10 cellular contexts compared by ENCODE assay signal in the genomic region with DNA sequence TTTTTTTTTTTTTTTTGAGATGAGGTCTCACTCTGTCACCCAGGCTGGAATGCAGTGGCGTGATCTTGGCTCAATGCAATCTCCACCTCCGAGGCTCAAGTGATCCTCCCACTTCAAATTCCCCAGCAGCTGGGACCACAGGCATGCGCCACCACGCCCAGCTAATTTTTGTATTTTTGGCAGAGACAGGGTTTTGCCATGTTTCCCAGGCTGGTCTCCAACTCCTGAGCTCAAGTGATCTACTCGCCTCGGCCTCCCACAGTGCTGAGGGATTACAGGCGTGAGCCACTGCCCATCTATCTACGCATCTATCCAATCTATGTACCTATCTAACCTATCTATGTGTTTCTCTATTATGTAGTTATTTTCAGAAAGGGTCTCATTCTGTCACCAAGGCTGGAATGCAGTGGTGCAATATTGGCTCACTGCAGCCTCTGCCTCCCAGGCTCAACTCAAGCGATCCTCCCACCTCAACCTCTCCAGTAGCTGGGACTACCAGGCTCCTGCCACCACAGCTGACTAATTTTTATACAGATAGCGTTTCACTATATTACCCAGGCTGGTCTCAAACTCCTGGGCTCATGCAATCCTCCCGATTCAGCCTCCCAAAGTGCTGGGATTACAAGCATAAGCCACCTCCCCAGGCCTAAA. TPM values are rescaled to one million over a fixed set of nuclear protein-coding genes. Genes with fewer than 3 reads are reported as not detected.
DNase-seq lines count a peak whose midpoint lies in the region; ATAC-seq, FAIRE-seq and TF ChIP-seq lines count a peak whose summit lies in the region.
"Had no signal": no experiment of that assay in that cellular context is flagged by ENCODE, and none has a peak within 500 bp of the region (broad histone marks: within the 10 kb centered on the region; RNA-seq: fewer than 3 reads in every experiment).

No MANE protein-coding gene starts in this region.

- no peak for FAIRE-seq in HTR-8/SVneo (lab: Jason Lieb, UNC)

- peak overlapping the region; percentile 84 for H3K27ac Mint-ChIP-seq in activated naive CD4-positive, alpha-beta T cell treated with anti-CD3 and anti-CD28 coated beads for 36 hours
- H3K27ac Mint-ChIP-seq: dendritic cell treated with granulocyte-macrophage colony-stimulating factor and Interleukin-4, amounts not matched to agents 40 ng/mL and 50 ng/mL, for 4 days had no signal

- peaks cover 45% of the 10 kb centered on the region for H3K4me1 Mint-ChIP-seq in activated naive CD4-positive, alpha-beta T cell treated with anti-CD3 and anti-CD28 coated beads for 36 hours (ENCODE audit: low read depth)

- 59 to 65% methylated on average over 11 of the region's 11 CpGs for WGBS in upper lobe of left lung, 2 donors

- intact Hi-C loops in activated naive CD4-positive, alpha-beta T cell treated with anti-CD3 and anti-CD28 coated beads for 36 hours (cut with micrococcal nuclease): no loop called here

- H3K4me3 ChIP-seq in upper lobe of left lung: no peak overlapping the region

- H3K27ac ChIP-seq in upper lobe of left lung: peak overlapping the region; percentile 8 to 46 (median 36)
- H3K27ac ChIP-seq: C4-2B had no signal

- no peak for TF ChIP-seq POLR2A in upper lobe of left lung (IDR thresholded peaks at IDR 0.05)

- TF ChIP-seq CTCF in upper lobe of left lung (IDR thresholded peaks at IDR 0.05): no peak

- peaks cover 23 to 47% (median 33%) of the 10 kb centered on the region in 4 donors for H3K4me1 ChIP-seq in upper lobe of left lung

- ATAC-seq in upper lobe of left lung (ENCODE audit: low FRiP score in 2 of 2): peak; percentile 90 to 92
- ATAC-seq in HG03342 (IDR thresholded peaks at IDR 0.05; ENCODE audit: unreplicated experiment): no peak

- no peaks in the 10 kb centered on the region for H3K9me3 ChIP-seq in upper lobe of left lung

- no peak overlapping the region for H3K4me3 Mint-ChIP-seq in activated naive CD4-positive, alpha-beta T cell treated with anti-CD3 and anti-CD28 coated beads for 36 hours
- H3K4me3 Mint-ChIP-seq: dendritic cell treated with granulocyte-macrophage colony-stimulating factor and Interleukin-4, amounts not matched to agents 40 ng/mL and 50 ng/mL, for 4 days had no signal

- H3K9me3 Mint-ChIP-seq in activated naive CD4-positive, alpha-beta T cell treated with anti-CD3 and anti-CD28 coated beads for 36 hours: no peaks in the 10 kb centered on the region
- H3K9me3 Mint-ChIP-seq: dendritic cell treated with granulocyte-macrophage colony-stimulating factor and Interleukin-4, amounts not matched to agents 40 ng/mL and 50 ng/mL, for 4 days had no signal

- H3K36me3 Mint-ChIP-seq in activated naive CD4-positive, alpha-beta T cell treated with anti-CD3 and anti-CD28 coated beads for 36 hours (ENCODE audit: low read depth): peaks cover 16% of the 10 kb centered on the region

- H3K27me3 ChIP-seq in upper lobe of left lung: no peaks in the 10 kb centered on the region

- CTCF ChIA-PET in activated naive CD4-positive, alpha-beta T cell treated with anti-CD3 and anti-CD28 coated beads for 36 hours (lab: Charles Lee): no interaction called here

- H3K36me3 ChIP-seq in upper lobe of left lung: peaks cover 15 to 25% (median 22%) of the 10 kb centered on the region in 4 donors

- no peaks in the 10 kb centered on the region for H3K27me3 Mint-ChIP-seq in activated naive CD4-positive, alpha-beta T cell treated with anti-CD3 and anti-CD28 coated beads for 36 hours (ENCODE audit: low read depth)
- H3K27me3 Mint-ChIP-seq: dendritic cell treated with granulocyte-macrophage colony-stimulating factor and Interleukin-4, amounts not matched to agents 40 ng/mL and 50 ng/mL, for 4 days had no signal

- TF ChIP-seq EP300 in upper lobe of left lung (IDR thresholded peaks at IDR 0.05): no peak

- no peak for DNase-seq in activated naive CD4-positive, alpha-beta T cell treated with anti-CD3 and anti-CD28 coated beads for 36 hours
- no peak for DNase-seq in activated naive CD4-positive, alpha-beta T cell treated with Interleukin-2 at 50 U/mL for 16 hours
- peak; percentile 35 for DNase-seq in amniotic stem cell (lab: John Stamatoyannopoulos, UW)
- peak; percentile 9 for DNase-seq in kidney glomerular epithelial cell (lab: John Stamatoyannopoulos, UW)
- peak in 1 of 2 donors; percentile 65 for DNase-seq in upper lobe of left lung
- no peak for DNase-seq in activated CD4-positive, CD25-positive, alpha-beta regulatory T cell treated with anti-CD3 and anti-CD28 coated beads, Interleukin-2, amount 50 U/mL, for 72 hours
- no peak for DNase-seq in HTR-8/SVneo (ENCODE audit: insufficient read length, low spot score)

RNA-seq across cellular contexts. Expression of a gene that starts 20.2 kb away (rescaled TPM):
- 100 to 1,000 TPM; 198 to 202 TPM for total RNA-seq in activated naive CD4-positive, alpha-beta T cell treated with anti-CD3 and anti-CD28 coated beads for 36 hours
- total RNA-seq in upper lobe of left lung: 100 to 1,000 TPM; 174 to 603 (median 445) TPM

RNA-seq across cellular contexts. Expression of a gene that starts 33.4 kb away (rescaled TPM):
- total RNA-seq in activated naive CD4-positive, alpha-beta T cell treated with anti-CD3 and anti-CD28 coated beads for 36 hours: 100 to 1,000 TPM; 463 to 491 TPM
- total RNA-seq in upper lobe of left lung: 100 to 1,000 TPM; 206 to 611 (median 456) TPM

RNA-seq across cellular contexts. Expression of a gene that starts 33.8 kb away (rescaled TPM):
- 1 to 10 TPM; 9.4 to 9.5 TPM for total RNA-seq in activated naive CD4-positive, alpha-beta T cell treated with anti-CD3 and anti-CD28 coated beads for 36 hours
- 10 to 100 TPM; 21.8 to 52.3 (median 39.5) TPM for total RNA-seq in upper lobe of left lung

RNA-seq across cellular contexts. Expression of a gene that starts 38.5 kb away (rescaled TPM):
- 10 to 100 TPM; 68.0 to 69.7 TPM for total RNA-seq in activated naive CD4-positive, alpha-beta T cell treated with anti-CD3 and anti-CD28 coated beads for 36 hours
- 100 to 1,000 TPM in 2 of 6 donors, 10 to 100 TPM in 4; 28.1 to 190 (median 66.9) TPM for total RNA-seq in upper lobe of left lung

RNA-seq across cellular contexts. Expression of a gene that starts 43.9 kb away (rescaled TPM):
- 1 to 10 TPM; 2.5 to 2.7 TPM for total RNA-seq in activated naive CD4-positive, alpha-beta T cell treated with anti-CD3 and anti-CD28 coated beads for 36 hours
- total RNA-seq in upper lobe of left lung: 10 to 100 TPM in 3 of 6 donors, 1 to 10 TPM in 3; 2.3 to 59.7 (median 11.4) TPM

Comparison
In these comparisons a context has a peak if more than half of its experiments do, and no peak if none do; other contexts are left out.
1. DNase-seq: peak in amniotic stem cell (single experiment) and kidney glomerular epithelial cell (single experiment); none in activated naive CD4-positive, alpha-beta T cell treated with anti-CD3 and anti-CD28 coated beads for 36 hours (single experiment), activated naive CD4-positive, alpha-beta T cell treated with Interleukin-2 at 50 U/mL for 16 hours (single experiment), activated CD4-positive, CD25-positive, alpha-beta regulatory T cell treated with anti-CD3 and anti-CD28 coated beads, Interleukin-2, amount 50 U/mL, for 72 hours (single experiment) and HTR-8/SVneo (single experiment).